10 cellular contexts compared by ENCODE assay signal in the genomic region with DNA sequence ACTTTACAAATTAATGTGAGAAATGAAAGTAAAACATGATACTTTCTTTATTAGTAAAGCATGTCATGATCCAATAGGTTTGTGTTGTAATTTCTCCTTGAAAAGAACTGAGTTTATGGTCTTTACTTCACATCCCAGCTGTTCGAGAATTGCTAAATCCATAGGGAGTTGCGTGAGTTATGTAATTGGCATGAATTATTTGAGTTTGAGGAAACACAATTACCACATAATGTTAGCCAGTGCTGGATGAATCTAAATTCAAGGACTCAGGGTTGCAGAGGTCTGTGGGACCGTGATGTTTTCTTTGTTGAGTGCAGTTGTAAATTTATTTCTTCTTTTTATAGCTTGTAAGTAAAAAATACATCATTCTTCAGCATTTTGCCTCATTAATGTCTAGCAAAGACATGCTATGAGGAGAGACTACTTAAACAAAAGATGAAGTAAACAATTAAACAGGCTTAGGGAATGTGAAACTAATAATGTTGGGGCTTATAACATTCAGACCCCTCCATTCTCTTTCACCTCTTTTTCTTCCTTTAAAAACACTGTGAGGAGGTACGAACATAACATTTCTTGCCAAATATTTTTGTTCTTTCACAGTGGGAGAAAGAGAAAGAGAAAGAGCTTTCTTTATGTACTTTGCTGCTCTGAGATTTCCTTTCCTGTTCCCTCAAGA.
DNase-seq lines count a peak whose midpoint lies in the region; ATAC-seq and TF ChIP-seq lines count a peak whose summit lies in the region.
"Had no signal": no experiment of that assay in that cellular context is flagged by ENCODE, and none has a peak within 500 bp of the region (broad histone marks: within the 10 kb centered on the region; RNA-seq: fewer than 3 reads in every experiment).

No MANE protein-coding gene starts in this region.

- ATAC-seq in GM19395 (IDR thresholded peaks at IDR 0.05; ENCODE audit: unreplicated experiment) (peak; percentile 53), HG03108 (IDR thresholded peaks at IDR 0.05; ENCODE audit: unreplicated experiment) (no peak)

- peak; percentile 66 for DNase-seq in NCI-H446 treated with DMSO at 0.1 percent for 48 hours (lab: John Stamatoyannopoulos, UW)
- peak; percentile 88 for DNase-seq in fibroblast of villous mesenchyme (ENCODE audit: low read depth)
- DNase-seq in stromal cell of bone marrow (ENCODE audit: low read depth), result peak; percentile 90
- no peak for DNase-seq in A172 (ENCODE audit: low spot score)
- DNase-seq in T-helper 2 cell, result no peak
- DNase-seq in GM20000 (ENCODE audit: low spot score), result no peak
- DNase-seq: activated naive CD4-positive, alpha-beta T cell treated with Interleukin-2 at 50 U/mL for 16 hours; naive B cell had no signal

- no peak for TF ChIP-seq CTCF in fibroblast of villous mesenchyme (IDR thresholded peaks at IDR 0.05; ENCODE audit: insufficient read depth, low read depth, low read length)
- no peak for TF ChIP-seq CTCF in GM20000 (IDR thresholded peaks at IDR 0.05; ENCODE audit: extremely low read depth, missing control alignments)

- no peak overlapping the region for H3K4me3 ChIP-seq in fibroblast of villous mesenchyme (ENCODE audit: low read depth, low read length)

Comparison
In these comparisons a context has a peak if more than half of its experiments do, and no peak if none do; other contexts are left out.
1. DNase-seq: peak in NCI-H446 treated with DMSO at 0.1 percent for 48 hours (single experiment), fibroblast of villous mesenchyme (single experiment) and stromal cell of bone marrow (single experiment); none in A172 (single experiment), T-helper 2 cell (0 of 5) and GM20000 (single experiment).